8 cellular contexts compared by ENCODE assay signal in the genomic region with DNA sequence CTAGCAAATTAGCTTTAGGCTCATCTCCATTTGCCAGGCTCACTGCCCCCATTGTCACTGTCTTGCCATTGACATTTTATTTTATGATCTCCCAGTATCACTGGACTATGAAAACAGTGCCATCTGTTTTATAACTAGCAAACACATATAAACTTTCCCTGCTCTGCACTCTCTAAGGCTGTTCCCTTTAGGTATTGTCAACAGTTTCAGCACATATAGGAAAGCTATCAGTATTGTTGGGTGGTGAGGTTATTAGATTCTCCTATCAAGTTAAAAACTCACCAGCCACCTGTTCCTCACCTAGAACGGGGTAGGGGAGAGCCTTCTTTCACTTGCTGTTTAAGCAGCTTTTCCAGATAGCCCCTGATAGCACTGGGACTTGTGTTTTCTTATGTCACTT. TPM values are rescaled to one million over a fixed set of nuclear protein-coding genes. Genes with fewer than 3 reads are reported as not detected.
A peak's percentile ranks its signal among the peaks of the same experiment; 100 is the strongest.
DNase-seq lines count a peak whose midpoint lies in the region; ATAC-seq, FAIRE-seq and TF ChIP-seq lines count a peak whose summit lies in the region.

No MANE protein-coding gene starts in this region.

- peaks cover 60% of the 10 kb centered on the region for H3K4me1 Mint-ChIP-seq in HFFc6 (ENCODE audit: low read depth)
- H3K4me1 Mint-ChIP-seq in chondrocyte (ENCODE audit: low read depth) = peaks cover 35% of the 10 kb centered on the region
- H3K4me1 Mint-ChIP-seq in naive thymus-derived CD8-positive, alpha-beta T cell = peaks cover 7 to 41% (median 16%) of the 10 kb centered on the region in 4 donors
- peaks cover 15% of the 10 kb centered on the region for H3K4me1 Mint-ChIP-seq in glutamatergic neuron (ENCODE audit: low read depth, unreplicated experiment)

- DNase-seq in A549 (ENCODE audit: low read depth in 1 of 2, low spot score in 1 of 2) (no peak), HFFc6 (no peak), chondrocyte (ENCODE audit: low spot score) (no peak), NOMO-1 treated with dmso at 0.1 percent for 144 hours (lab: John Stamatoyannopoulos, UW; ENCODE audit: unreplicated experiment) (no peak), glutamatergic neuron (no peak)
- DNase-seq in naive thymus-derived CD8-positive, alpha-beta T cell = no peak
- DNase-seq in stimulated activated CD4-positive, alpha-beta T cell treated with anti-CD3 and anti-CD28 coated beads, Interleukin-2, amount 100 ng/mL, for 24 hours = no peak

- peak overlapping the region; percentile 95 to 96 for H3K27ac ChIP-seq in A549

- no peak for TF ChIP-seq RAD21 in A549 (conservative IDR thresholded peaks at IDR 0.05 in 1 of 2, IDR thresholded peaks at IDR 0.05 in 1 of 2)

- CTCF ChIA-PET in A549 (lab: Yijun Ruan, JAX) = interaction anchor here (0.8 to 6.7 kb wide), 8 partner anchors 10 to 243 kb away, joined by 3 to 46 read pairs (median 6); no protein-coding TSS in a partner anchor

- 5% methylated on average over 1 of the region's 1 CpG for WGBS in A549 (ENCODE audit: missing lambda C conversion rate)

- H3K9me3 ChIP-seq in A549 = no peaks in the 10 kb centered on the region

- H3K36me3 Mint-ChIP-seq in HFFc6 (ENCODE audit: low read depth) = peaks cover 44% of the 10 kb centered on the region
- peaks cover 3% of the 10 kb centered on the region for H3K36me3 Mint-ChIP-seq in chondrocyte (ENCODE audit: low read depth)
- H3K36me3 Mint-ChIP-seq in naive thymus-derived CD8-positive, alpha-beta T cell = peaks cover 0 to 66% (median 15%) of the 10 kb centered on the region in 3 donors
- H3K36me3 Mint-ChIP-seq in glutamatergic neuron (ENCODE audit: unreplicated experiment) = peaks cover 9% of the 10 kb centered on the region

- no peak for TF ChIP-seq EP300 in A549 (IDR thresholded peaks at IDR 0.05)

- FAIRE-seq in A549 (lab: Jason Lieb, UNC) = no peak

- peak in 1 of 2 experiments; percentile 1; a peak in 2 of 6 replicates for ATAC-seq in A549
- no peak for ATAC-seq in naive thymus-derived CD8-positive, alpha-beta T cell
- ATAC-seq in HG03457 (IDR thresholded peaks at IDR 0.05; ENCODE audit: unreplicated experiment) = no peak

- H3K4me3 ChIP-seq in A549 = 0 out of 3 replicates have a peak overlapping the region, but pooled peaks have one; percentile 2

- H3K27me3 Mint-ChIP-seq in HFFc6 (ENCODE audit: insufficient read depth) (peaks cover 6% of the 10 kb centered on the region), chondrocyte (ENCODE audit: low read depth) (no peaks in the 10 kb centered on the region), glutamatergic neuron (ENCODE audit: unreplicated experiment) (no peaks in the 10 kb centered on the region)
- H3K27me3 Mint-ChIP-seq in naive thymus-derived CD8-positive, alpha-beta T cell = no peaks in the 10 kb centered on the region

- TF ChIP-seq CTCF in A549 (IDR thresholded peaks at IDR 0.05) = no peak
- no peak for TF ChIP-seq CTCF in HFFc6 (IDR thresholded peaks at IDR 0.05)
- TF ChIP-seq CTCF in chondrocyte (IDR thresholded peaks at IDR 0.05) = no peak
- no peak for TF ChIP-seq CTCF in glutamatergic neuron (IDR thresholded peaks at IDR 0.05; ENCODE audit: partially characterized antibody, unreplicated experiment)

- POLR2A ChIA-PET in A549 (lab: Yijun Ruan, JAX) = interaction anchor here (1.1 to 4.8 kb wide), 3 partner anchors 22 to 31 kb away, joined by 4 to 39 read pairs (median 4); a partner anchor contains a TSS
- POLR2A ChIA-PET in naive thymus-derived CD8-positive, alpha-beta T cell (lab: Charles Lee) = interaction anchor here (0.6 to 1.5 kb wide), 3 partner anchors 19 to 1193 kb away, joined by 3 to 6 read pairs (median 3); no protein-coding TSS in a partner anchor

- H3K9me3 Mint-ChIP-seq in HFFc6 (no peaks in the 10 kb centered on the region), chondrocyte (ENCODE audit: low read depth) (no peaks in the 10 kb centered on the region), glutamatergic neuron (ENCODE audit: unreplicated experiment) (peaks cover 7% of the 10 kb centered on the region)
- H3K9me3 Mint-ChIP-seq in naive thymus-derived CD8-positive, alpha-beta T cell = no peaks in the 10 kb centered on the region

- peak overlapping the region; percentile 92 for H3K4me2 ChIP-seq in A549

- H3K4me3 Mint-ChIP-seq in HFFc6 (peak overlapping the region; percentile 84), chondrocyte (ENCODE audit: unreplicated experiment) (no peak overlapping the region), glutamatergic neuron (ENCODE audit: unreplicated experiment) (no peak overlapping the region)
- H3K4me3 Mint-ChIP-seq in naive thymus-derived CD8-positive, alpha-beta T cell = no peak overlapping the region

- TF ChIP-seq POLR2A in A549 (IDR thresholded peaks at IDR 0.05; ENCODE audit: low read length) = no peak

- peaks cover 69% of the 10 kb centered on the region for H3K4me1 ChIP-seq in A549

- peak overlapping the region; percentile 99 for H3K27ac Mint-ChIP-seq in HFFc6
- peak overlapping the region; percentile 84 for H3K27ac Mint-ChIP-seq in chondrocyte (ENCODE audit: unreplicated experiment)
- H3K27ac Mint-ChIP-seq in naive thymus-derived CD8-positive, alpha-beta T cell = peak overlapping the region in 9 of 10 donors; percentile 10 to 70 (median 49)
- H3K27ac Mint-ChIP-seq in glutamatergic neuron (ENCODE audit: unreplicated experiment) = no peak overlapping the region

TF ChIP-seq in A549, 52 proteins besides CTCF, POLR2A, EP300 and RAD21 (continues in another document):
- TF ChIP-seq RARB (CRISPR knock-in tag; IDR thresholded peaks at IDR 0.05) = no peak
- no peak for TF ChIP-seq HOXA7 (CRISPR knock-in tag; IDR thresholded peaks at IDR 0.05)
- TF ChIP-seq, protein P1, sequence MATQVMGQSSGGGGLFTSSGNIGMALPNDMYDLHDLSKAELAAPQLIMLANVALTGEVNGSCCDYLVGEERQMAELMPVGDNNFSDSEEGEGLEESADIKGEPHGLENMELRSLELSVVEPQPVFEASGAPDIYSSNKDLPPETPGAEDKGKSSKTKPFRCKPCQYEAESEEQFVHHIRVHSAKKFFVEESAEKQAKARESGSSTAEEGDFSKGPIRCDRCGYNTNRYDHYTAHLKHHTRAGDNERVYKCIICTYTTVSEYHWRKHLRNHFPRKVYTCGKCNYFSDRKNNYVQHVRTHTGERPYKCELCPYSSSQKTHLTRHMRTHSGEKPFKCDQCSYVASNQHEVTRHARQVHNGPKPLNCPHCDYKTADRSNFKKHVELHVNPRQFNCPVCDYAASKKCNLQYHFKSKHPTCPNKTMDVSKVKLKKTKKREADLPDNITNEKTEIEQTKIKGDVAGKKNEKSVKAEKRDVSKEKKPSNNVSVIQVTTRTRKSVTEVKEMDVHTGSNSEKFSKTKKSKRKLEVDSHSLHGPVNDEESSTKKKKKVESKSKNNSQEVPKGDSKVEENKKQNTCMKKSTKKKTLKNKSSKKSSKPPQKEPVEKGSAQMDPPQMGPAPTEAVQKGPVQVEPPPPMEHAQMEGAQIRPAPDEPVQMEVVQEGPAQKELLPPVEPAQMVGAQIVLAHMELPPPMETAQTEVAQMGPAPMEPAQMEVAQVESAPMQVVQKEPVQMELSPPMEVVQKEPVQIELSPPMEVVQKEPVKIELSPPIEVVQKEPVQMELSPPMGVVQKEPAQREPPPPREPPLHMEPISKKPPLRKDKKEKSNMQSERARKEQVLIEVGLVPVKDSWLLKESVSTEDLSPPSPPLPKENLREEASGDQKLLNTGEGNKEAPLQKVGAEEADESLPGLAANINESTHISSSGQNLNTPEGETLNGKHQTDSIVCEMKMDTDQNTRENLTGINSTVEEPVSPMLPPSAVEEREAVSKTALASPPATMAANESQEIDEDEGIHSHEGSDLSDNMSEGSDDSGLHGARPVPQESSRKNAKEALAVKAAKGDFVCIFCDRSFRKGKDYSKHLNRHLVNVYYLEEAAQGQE (IDR thresholded peaks at IDR 0.05) = no peak
- TF ChIP-seq, protein P2, sequence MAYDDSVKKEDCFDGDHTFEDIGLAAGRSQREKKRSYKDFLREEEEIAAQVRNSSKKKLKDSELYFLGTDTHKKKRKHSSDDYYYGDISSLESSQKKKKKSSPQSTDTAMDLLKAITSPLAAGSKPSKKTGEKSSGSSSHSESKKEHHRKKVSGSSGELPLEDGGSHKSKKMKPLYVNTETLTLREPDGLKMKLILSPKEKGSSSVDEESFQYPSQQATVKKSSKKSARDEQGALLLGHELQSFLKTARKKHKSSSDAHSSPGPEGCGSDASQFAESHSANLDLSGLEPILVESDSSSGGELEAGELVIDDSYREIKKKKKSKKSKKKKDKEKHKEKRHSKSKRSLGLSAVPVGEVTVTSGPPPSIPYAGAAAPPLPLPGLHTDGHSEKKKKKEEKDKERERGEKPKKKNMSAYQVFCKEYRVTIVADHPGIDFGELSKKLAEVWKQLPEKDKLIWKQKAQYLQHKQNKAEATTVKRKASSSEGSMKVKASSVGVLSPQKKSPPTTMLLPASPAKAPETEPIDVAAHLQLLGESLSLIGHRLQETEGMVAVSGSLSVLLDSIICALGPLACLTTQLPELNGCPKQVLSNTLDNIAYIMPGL (CRISPR knock-in tag; IDR thresholded peaks at IDR 0.05; ENCODE audit: borderline replicate concordance) = no peak
- TF ChIP-seq ESRRA (IDR thresholded peaks at IDR 0.05; ENCODE audit: borderline replicate concordance, low read length) = no peak
- TF ChIP-seq SMC3 (IDR thresholded peaks at IDR 0.05) = no peak

RNA-seq across cellular contexts. Expression of a gene that starts 32.5 kb away (rescaled TPM):
- polyA plus RNA-seq in A549 (2011; rRNA removed) = 64.0 and 89.4 TPM in 2 replicates
- 41.6 and 47.7 TPM in 2 replicates for polyA plus RNA-seq in A549 (2012; cell fraction: cytosol; rRNA removed)
- 44.8 and 63.7 TPM in 2 replicates for polyA plus RNA-seq in A549 (2012; cell fraction: nucleus; rRNA removed)
- polyA plus RNA-seq in A549 (2017; fragmentation: RNase III; extraction: RNeasy Plus Mini Kit Qiagen cat#74134 plus additional on column Dnase treatment) = 56.5 to 64.0 TPM (median 56.5 TPM) in 3 replicates
- 65.7 and 70.3 TPM in 2 replicates for polyA minus RNA-seq in A549 (2011; rRNA and poly(A)+ RNA removed)
- 10 to 100 TPM; 56.0 to 65.1 (median 59.1) TPM for total RNA-seq in HFFc6 (2021; fragmentation: NEBNext Ultra II Directional; extraction: Animal tissue kit (Norgen Biotek cat#: 25700))
- total RNA-seq in chondrocyte = 29.0 to 38.3 TPM (median 35.8 TPM) in 3 replicates
- 100 to 1,000 TPM; 127 to 142 TPM for total RNA-seq in naive thymus-derived CD8-positive, alpha-beta T cell
- 10 to 100 TPM; 50.7 to 93.3 (median 63.9) TPM for polyA plus RNA-seq in naive thymus-derived CD8-positive, alpha-beta T cell
- 88.0 TPM for total RNA-seq in glutamatergic neuron (ENCODE audit: unreplicated experiment)

RNA-seq across cellular contexts. Expression of a gene that starts 34.5 kb away (rescaled TPM):
- polyA plus RNA-seq in A549 (2011; rRNA removed) (6.5 and 6.8 TPM in 2 replicates), A549 (2017; fragmentation: RNase III; extraction: RNeasy Plus Mini Kit Qiagen cat#74134 plus additional on column Dnase treatment) (2.6 to 3.0 TPM (median 2.8 TPM) in 3 replicates)
- 1.5 and 1.8 TPM in 2 replicates for polyA plus RNA-seq in A549 (2012; cell fraction: cytosol; rRNA removed)
- 1.2 and 2.2 TPM in 2 replicates for polyA plus RNA-seq in A549 (2012; cell fraction: nucleus; rRNA removed)
- polyA minus RNA-seq in A549 (2011; rRNA and poly(A)+ RNA removed) = 9.6 and 10.5 TPM in 2 replicates
- total RNA-seq in HFFc6 (2021; fragmentation: NEBNext Ultra II Directional; extraction: Animal tissue kit (Norgen Biotek cat#: 25700)) = 1 to 10 TPM in 4 of 6 experiments, under 1 TPM in 2; 0.36 to 1.9 (median 1.6) TPM
- total RNA-seq in chondrocyte (0.05 to 0.15 TPM in 2 of 3 replicates, not detected in the other), glutamatergic neuron (ENCODE audit: unreplicated experiment) (not detected)
- 10 to 100 TPM; 47.2 to 48.1 TPM for total RNA-seq in naive thymus-derived CD8-positive, alpha-beta T cell
- polyA plus RNA-seq in naive thymus-derived CD8-positive, alpha-beta T cell = 10 to 100 TPM in 2 of 3 donors, 1 to 10 TPM in 1; 8.6 to 17.5 (median 14.6) TPM

Comparison
In these comparisons a context has a peak if more than half of its experiments do, and no peak if none do; other contexts are left out.
1. RNA of a gene that starts 34.5 kb away (total RNA-seq): 47.2 to 48.1 TPM in naive thymus-derived CD8-positive, alpha-beta T cell; 0.36 to 1.9 TPM in HFFc6, not detected in glutamatergic neuron (single experiment) and 0.05 to 0.15 TPM in chondrocyte; every median in the first group is over 10 times any median in the second.